8 cellular contexts compared by ENCODE assay signal in the genomic region with DNA sequence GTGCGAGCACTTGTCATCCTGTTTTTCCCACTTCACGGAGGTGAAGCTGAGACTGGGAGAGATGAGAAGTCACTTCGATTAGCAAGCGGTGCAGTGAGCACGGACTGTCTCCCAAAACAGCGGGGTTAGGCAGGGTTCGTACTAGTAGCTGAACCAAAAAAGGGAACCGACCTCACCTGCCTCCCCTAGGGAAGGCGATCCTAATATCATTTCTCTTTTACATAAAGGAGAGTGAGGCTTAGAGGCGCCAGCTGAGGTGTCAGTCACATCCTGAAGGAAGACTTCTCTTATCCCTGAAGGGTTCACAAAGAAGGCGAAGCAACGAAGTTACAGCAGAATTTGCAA. TPM values are rescaled to one million over a fixed set of nuclear protein-coding genes. Genes with fewer than 3 reads are reported as not detected.
A peak's percentile ranks its signal among the peaks of the same experiment; 100 is the strongest.
DNase-seq lines count a peak whose midpoint lies in the region; ATAC-seq and TF ChIP-seq lines count a peak whose summit lies in the region.

No MANE protein-coding gene starts in this region.

- TF ChIP-seq CTCF in DOHH2 (IDR thresholded peaks at IDR 0.05; ENCODE audit: low read depth, low read length, poor library complexity, severe bottlenecking), result no peak
- TF ChIP-seq CTCF in WTC11 (IDR thresholded peaks at IDR 0.05), result no peak

- H3K36me3 ChIP-seq in DOHH2 (ENCODE audit: control insufficient read depth, low read length) (peaks cover 21% of the 10 kb centered on the region), iPS-20b (ENCODE audit: insufficient read depth, low read depth, low read length) (peaks cover 20% of the 10 kb centered on the region; the same call in 1 of the 2 replicates), thymus (ENCODE audit: control insufficient read depth, insufficient read depth) (peaks cover 7% of the 10 kb centered on the region)

- WGBS in thymus, result 21% methylated on average over 12 of the region's 12 CpGs

- no peaks in the 10 kb centered on the region for H3K9me2 ChIP-seq in DOHH2 (replicated peaks; ENCODE audit: control insufficient read depth, low read length)

- H3K27me3 Mint-ChIP-seq in WTC11 (ENCODE audit: low read depth), result peaks cover 48% of the 10 kb centered on the region

- H3K9ac ChIP-seq in iPS-20b (ENCODE audit: low read depth, low read length), result peak overlapping the region; percentile 94; the same call in 1 of the 2 replicates

- 0 out of 2 replicates have a peak, but pooled peaks cover 3% of the 10 kb centered on the region for H3K27me3 ChIP-seq in DOHH2 (ENCODE audit: control insufficient read depth, low read length)
- H3K27me3 ChIP-seq in iPS-20b (ENCODE audit: insufficient read depth, low read length), result peaks cover 54% of the 10 kb centered on the region
- no peaks in the 10 kb centered on the region for H3K27me3 ChIP-seq in thymus (ENCODE audit: control insufficient read depth, insufficient read depth)

- H3F3A ChIP-seq in DOHH2 (ENCODE audit: control insufficient read depth, insufficient read depth), result peaks cover 9% of the 10 kb centered on the region

- H3K27ac Mint-ChIP-seq in WTC11, result no peak overlapping the region

- POLR2A ChIA-PET in WTC11 (lab: Charles Lee), result interaction anchor here (0.6 to 2.0 kb wide), 3 partner anchors 86 to 285 kb away, joined by 3 to 6 read pairs (median 5); partner anchors contain the start of genes FAF2, RNF44 and TSPAN17

- H3K27ac ChIP-seq in DOHH2 (ENCODE audit: low read depth, low read length) (peak overlapping the region; percentile 52), iPS-20b (ENCODE audit: low read length) (no peak overlapping the region), thymus (ENCODE audit: low read depth) (peak overlapping the region; percentile 89)

- H3K4me3 ChIP-seq in DOHH2 (ENCODE audit: low read length), result peak overlapping the region; percentile 93
- peak overlapping the region; percentile 92 for H3K4me3 ChIP-seq in iPS-20b (ENCODE audit: low read length)
- H3K4me3 ChIP-seq in thymus (ENCODE audit: low read length), result peak overlapping the region; percentile 88

- H3K79me2 ChIP-seq in DOHH2 (ENCODE audit: control insufficient read depth, low read length), result peaks cover 38% of the 10 kb centered on the region

- no peaks in the 10 kb centered on the region for H3K9me3 Mint-ChIP-seq in WTC11

- H3K9me3 ChIP-seq in DOHH2 (ENCODE audit: control insufficient read depth, insufficient read depth, low read length) (no peaks in the 10 kb centered on the region), iPS-20b (ENCODE audit: insufficient read depth, low read depth, low read length) (no peaks in the 10 kb centered on the region), thymus (ENCODE audit: control insufficient read depth) (no peaks in the 10 kb centered on the region)

- peaks cover 35% of the 10 kb centered on the region for H3K4me1 ChIP-seq in DOHH2 (ENCODE audit: control insufficient read depth, low read length)
- H3K4me1 ChIP-seq in iPS-20b (ENCODE audit: insufficient read depth, low read length), result 0 out of 2 replicates have a peak, but pooled peaks cover 5% of the 10 kb centered on the region
- H3K4me1 ChIP-seq in thymus (ENCODE audit: control insufficient read depth, insufficient read depth, low read length), result peaks cover 7% of the 10 kb centered on the region

- H3K4me1 Mint-ChIP-seq in WTC11, result peaks cover 13% of the 10 kb centered on the region

- peak overlapping the region; percentile 97 for H3K4me3 Mint-ChIP-seq in WTC11

- H3K4me2 ChIP-seq in DOHH2 (ENCODE audit: low read length), result peak overlapping the region; percentile 86

- DNase-seq in WTC11 (ENCODE audit: low spot score), result no peak
- DNase-seq in midbrain (lab: John Stamatoyannopoulos, UW), result no peak
- no peak for DNase-seq in NK-92 (lab: John Stamatoyannopoulos, UW; ENCODE audit: unreplicated experiment)

- CTCF ChIA-PET in WTC11 (lab: Charles Lee), result interaction anchor here (0.5 to 2.7 kb wide), 5 partner anchors 43 to 633 kb away, joined by 3 to 16 read pairs (median 3); no protein-coding TSS in a partner anchor

- peak; percentile 12 for ATAC-seq in HG02588 (IDR thresholded peaks at IDR 0.05; ENCODE audit: unreplicated experiment)
- ATAC-seq in WTC11, result no peak
- ATAC-seq in GM19351 (IDR thresholded peaks at IDR 0.05; ENCODE audit: unreplicated experiment), result no peak

- peaks cover 20% of the 10 kb centered on the region for H3K36me3 Mint-ChIP-seq in WTC11

- H4K20me1 ChIP-seq in DOHH2 (ENCODE audit: control insufficient read depth, insufficient read depth, low read depth, low read length), result peaks cover 7% of the 10 kb centered on the region; the same call in 1 of the 2 replicates

TF ChIP-seq in WTC11, 78 proteins besides CTCF, POLR2A, EP300 and RAD21:
- TF ChIP-seq GABPB1 (CRISPR knock-in tag; IDR thresholded peaks at IDR 0.05), result no peak
- peak; percentile 85; the same call in 1 of the 2 replicates for TF ChIP-seq GTF2I (CRISPR knock-in tag; conservative IDR thresholded peaks at IDR 0.05)
- TF ChIP-seq MLX (CRISPR knock-in tag; IDR thresholded peaks at IDR 0.05), result 0 out of 2 replicates have a peak, but pooled peaks have one; percentile 36
- no peak for TF ChIP-seq ZNF263 (CRISPR knock-in tag; IDR thresholded peaks at IDR 0.05; ENCODE audit: low read depth)

RNA-seq across cellular contexts. Expression of gene KIAA1191, which starts 0.5 kb away (rescaled TPM):
- total RNA-seq in WTC11 (2021), result 92.7 to 111 TPM (median 103 TPM) in 3 replicates
- 56.0 TPM for polyA plus RNA-seq in thymus

RNA-seq across cellular contexts. Expression of gene ARL10, which starts 3.2 kb away (rescaled TPM):
- total RNA-seq in WTC11 (2021), result 6.8 to 11.4 TPM (median 10.9 TPM) in 3 replicates
- polyA plus RNA-seq in thymus, result 3.3 TPM

RNA-seq across cellular contexts. Expression of gene NOP16, which starts 26.3 kb away (rescaled TPM):
- total RNA-seq in WTC11 (2021), result 51.7 to 57.7 TPM (median 52.1 TPM) in 3 replicates
- polyA plus RNA-seq in thymus, result 30.6 TPM

RNA-seq across cellular contexts. Expression of gene HIGD2A, which starts 26.5 kb away (rescaled TPM):
- total RNA-seq in WTC11 (2021), result 98.2 to 112 TPM (median 108 TPM) in 3 replicates
- polyA plus RNA-seq in thymus, result 161 TPM

RNA-seq across cellular contexts. Expression of gene CLTB, which starts 54.3 kb away (rescaled TPM):
- total RNA-seq in WTC11 (2021), result 28.6 to 33.8 TPM (median 30.3 TPM) in 3 replicates
- 129 TPM for polyA plus RNA-seq in thymus
